9 cellular contexts compared by ENCODE assay signal in genomic region chr12:108854055-108854452, GRCh38. TPM values are rescaled to one million over a fixed set of nuclear protein-coding genes. Genes with fewer than 3 reads are reported as not detected.
DNase-seq lines count a peak whose midpoint lies in the region; ATAC-seq and TF ChIP-seq lines count a peak whose summit lies in the region.
"Had no signal": no experiment of that assay in that cellular context is flagged by ENCODE, and none has a peak within 500 bp of the region (broad histone marks: within the 10 kb centered on the region; RNA-seq: fewer than 3 reads in every experiment).

No MANE protein-coding gene starts in this region.

- H3K27me3 ChIP-seq in HCT116 (ENCODE audit: insufficient read depth, low read length) = no peaks in the 10 kb centered on the region
- H3K27me3 ChIP-seq in body of pancreas = no peaks in the 10 kb centered on the region
- H3K27me3 ChIP-seq in mesendoderm (ENCODE audit: insufficient read depth, low read length, poor library complexity) = no peaks in the 10 kb centered on the region

- H3K4me2 ChIP-seq in HCT116 (ENCODE audit: low read length) (peak overlapping the region; percentile 86), mesendoderm (ENCODE audit: low read length) (no peak overlapping the region)

- peaks cover 65 to 84% of the 10 kb centered on the region in 2 experiments for H3K4me1 ChIP-seq in HCT116 (ENCODE audit: control insufficient read depth in 1 of 2, insufficient read depth in 2 of 2, low read length in 2 of 2)
- peaks cover 48% of the 10 kb centered on the region for H3K4me1 ChIP-seq in body of pancreas
- peaks cover 5% of the 10 kb centered on the region for H3K4me1 ChIP-seq in mesendoderm (ENCODE audit: control insufficient read depth, low read depth, low read length)

- in situ Hi-C loops in ACHN (cut with HindIII; ENCODE audit: low pct_ligation_motif_present, low pct_unique_long_range_greater_than_20kb, low sequenced_read_pairs) = no loop called here

- H4K20me1 ChIP-seq in HCT116 (ENCODE audit: insufficient read depth) = no peaks in the 10 kb centered on the region

- H3K18ac ChIP-seq in mesendoderm (ENCODE audit: low read length) = no peak overlapping the region

- no peak overlapping the region for H4K5ac ChIP-seq in mesendoderm (ENCODE audit: low read length)

- H3K9ac ChIP-seq in HCT116 (ENCODE audit: low read length) (peak overlapping the region; percentile 99), mesendoderm (ENCODE audit: low read length) (no peak overlapping the region)

- CTCF ChIA-PET in HCT116 (lab: Charles Lee) = no interaction called here

- TF ChIP-seq POLR2A in HCT116 (IDR thresholded peaks at IDR 0.05; ENCODE audit: borderline replicate concordance, extremely low read depth, insufficient read depth, insufficient read length) (no peak), body of pancreas (IDR thresholded peaks at IDR 0.05) (no peak)

- intact Hi-C loops in HCT116 (cut with micrococcal nuclease) = loop anchor here (1.0 kb wide), 1 partner anchor 16 kb away; no protein-coding TSS in a partner anchor
- intact Hi-C loops in body of pancreas (cut with DNase I) = no loop called here

- no peak overlapping the region for H2AFZ ChIP-seq in HCT116 (ENCODE audit: low read depth, low read length, poor library complexity, severe bottlenecking)

- ATAC-seq in HCT116 (peak; percentile 12), body of pancreas (no peak), GM21526 (IDR thresholded peaks at IDR 0.05; ENCODE audit: low FRiP score, unreplicated experiment) (no peak), HG03095 (IDR thresholded peaks at IDR 0.05; ENCODE audit: unreplicated experiment) (no peak), GM19035 (IDR thresholded peaks at IDR 0.05; ENCODE audit: unreplicated experiment) (no peak)

- peaks cover 18% of the 10 kb centered on the region for H3K79me1 ChIP-seq in mesendoderm (ENCODE audit: low read length)

- no peak for TF ChIP-seq RAD21 in HCT116 (IDR thresholded peaks at IDR 0.05; ENCODE audit: low read depth)

- POLR2A ChIA-PET in HCT116 (lab: Charles Lee) = no interaction called here

- no peak overlapping the region for H3K56ac ChIP-seq in mesendoderm (ENCODE audit: low read length)

- no peak overlapping the region for H3K23ac ChIP-seq in mesendoderm (ENCODE audit: low read length)

- H3K27ac ChIP-seq in HCT116 (ENCODE audit: low read depth, low read length) (peak overlapping the region; percentile 92), body of pancreas (peak overlapping the region; percentile 32 to 85 (median 73)), mesendoderm (ENCODE audit: low read depth, low read length) (no peak overlapping the region)

- H2BK5ac ChIP-seq in mesendoderm (ENCODE audit: low read length) = no peak overlapping the region

- no peaks in the 10 kb centered on the region for H3K9me3 ChIP-seq in HCT116 (ENCODE audit: control insufficient read depth in 1 of 2, insufficient read depth in 1 of 2, low read depth in 1 of 2, low read length in 2 of 2)
- no peaks in the 10 kb centered on the region for H3K9me3 ChIP-seq in body of pancreas

- BruUV-seq in HCT116 (replicated peaks; lab: Mats Ljungman, UMichigan) = no TSS peak

- RAD21 ChIA-PET in HCT116 (lab: Charles Lee; ENCODE audit: low non-redundant PET in 1 of 2, low total read pairs in 2 of 2, uncharacterized antibody in 2 of 2, unreplicated experiment in 2 of 2) = no interaction called here

- no peak overlapping the region for H3K4ac ChIP-seq in mesendoderm (ENCODE audit: low read depth, low read length)

- no peak overlapping the region for H2AK5ac ChIP-seq in mesendoderm (ENCODE audit: low read length)

- H3K4me3 ChIP-seq in HCT116 (replicated peaks in 1 of 2; ENCODE audit: low read depth in 1 of 2, low read length in 2 of 2) (peak overlapping the region; percentile 0 to 99), body of pancreas (no peak overlapping the region), mesendoderm (ENCODE audit: low read length) (no peak overlapping the region)

- H2BK120ac ChIP-seq in mesendoderm (ENCODE audit: low read depth, low read length) = no peak overlapping the region

- peak; percentile 79 for DNase-seq in ACHN
- no peak for DNase-seq in HCT116 (ENCODE audit: low read depth, low spot score)
- DNase-seq in body of pancreas = peak in 1 of 4 donors; percentile 48
- peak; percentile 49 for DNase-seq in mesendoderm
- no peak for DNase-seq in SIG-M5 (lab: John Stamatoyannopoulos, UW)

- no peak overlapping the region for H2BK15ac ChIP-seq in mesendoderm (replicated peaks; ENCODE audit: low read depth)

- WGBS in body of pancreas, 2 donors = 80 to 89% methylated on average over 1 of the region's 1 CpG
- no CpG with 5 or more reads among the region's 1 CpG for WGBS in mesendoderm (ENCODE audit: extremely low coverage, insufficient coverage, low lambda C conversion rate)

- H3K36me3 ChIP-seq in HCT116 (ENCODE audit: control insufficient read depth in 1 of 2, insufficient read depth in 2 of 2, low read length in 2 of 2) = peaks cover 6 to 28% of the 10 kb centered on the region in 2 experiments
- no peaks in the 10 kb centered on the region for H3K36me3 ChIP-seq in body of pancreas (replicated peaks in 1 of 2; ENCODE audit: insufficient read depth in 1 of 2, low read depth in 2 of 2)
- H3K36me3 ChIP-seq in mesendoderm (ENCODE audit: control insufficient read depth, insufficient read depth, low read length) = no peaks in the 10 kb centered on the region

- H4K8ac ChIP-seq in mesendoderm (ENCODE audit: low read depth, low read length) = no peak overlapping the region

- no peaks in the 10 kb centered on the region for H3K9me2 ChIP-seq in HCT116 (ENCODE audit: insufficient read depth)

- TF ChIP-seq CTCF in HCT116 (IDR thresholded peaks at IDR 0.05 in 2 of 3, conservative IDR thresholded peaks at IDR 0.05 in 1 of 3; ENCODE audit: borderline replicate concordance in 1 of 3, insufficient read depth in 1 of 3, low read depth in 2 of 3, low read length in 2 of 3) (peak in 2 of 3 experiments; percentile 33 to 41; a peak in 3 of 6 replicates), body of pancreas (IDR thresholded peaks at IDR 0.05) (peak in 2 of 7 experiments; percentile 14 to 23)

- H3K79me2 ChIP-seq in HCT116 (ENCODE audit: insufficient read depth, low read length) = peaks cover 76% of the 10 kb centered on the region
- H3K79me2 ChIP-seq in mesendoderm (ENCODE audit: control insufficient read depth, insufficient read depth, low read length) = peaks cover 15% of the 10 kb centered on the region

TF ChIP-seq in HCT116, 20 proteins besides CTCF, POLR2A, EP300 and RAD21:
- TF ChIP-seq TCF7L2 (IDR thresholded peaks at IDR 0.05; ENCODE audit: borderline replicate concordance, extremely low read depth, insufficient read depth, insufficient read length) (no peak), ZNF274 (IDR thresholded peaks at IDR 0.05; ENCODE audit: low read depth, low read length) (no peak), CEBPB (IDR thresholded peaks at IDR 0.05; ENCODE audit: low read depth) (no peak)
TF ChIP-seq in HCT116: peak in this region for 0.

RNA-seq across cellular contexts. Expression of gene SSH1, which starts 3.3 kb away (rescaled TPM):
- total RNA-seq in HCT116 (2021; ENCODE audit: unreplicated experiment) (83.3 TPM), body of pancreas (10 to 100 TPM in 1 of 2 donors, 1 to 10 TPM in 1; 5.6 to 16.9 TPM)
- 35.7 and 37.1 TPM in 2 replicates for polyA plus RNA-seq in HCT116 (2012)
- polyA plus RNA-seq in mesendoderm (2013, experiment 1 of 2) = 7.0 TPM
- polyA plus RNA-seq in mesendoderm (2013, experiment 2 of 2) = 7.5 TPM

RNA-seq across cellular contexts. Expression of gene DAO, which starts 25.8 kb away (rescaled TPM):
- total RNA-seq in HCT116 (2021; ENCODE audit: unreplicated experiment) (not detected), body of pancreas (not detected)
- not detected in 2 replicates for polyA plus RNA-seq in HCT116 (2012)
- polyA plus RNA-seq in mesendoderm (2013, experiment 1 of 2) = not detected
- not detected for polyA plus RNA-seq in mesendoderm (2013, experiment 2 of 2)
- total RNA-seq: dermis microvascular lymphatic vessel endothelial cell had no signal

Comparison
In these comparisons a context has a peak if more than half of its experiments do, and no peak if none do; other contexts are left out.
1. DNase-seq: peak in ACHN (single experiment) and mesendoderm (single experiment); none in HCT116 (single experiment) and SIG-M5 (single experiment).
2. H3K4me3 ChIP-seq: peak in HCT116 (2 of 2); none in body of pancreas (0 of 2) and mesendoderm (single experiment).